Comparison of ENCODE assay signal across 1 cellular context in genomic region chr5:734145-734544, GRCh38. TPM values are rescaled to one million over a fixed set of nuclear protein-coding genes. Genes with fewer than 3 reads are reported as not detected.
"Had no signal": no experiment of that assay in that cellular context is flagged by ENCODE, and none has a peak within 500 bp of the region (broad histone marks: within the 10 kb centered on the region; RNA-seq: fewer than 3 reads in every experiment).

No MANE protein-coding gene starts in this region.

RNA-seq across cellular contexts. Expression of gene TPPP, which starts 41.0 kb away (rescaled TPM):
- polyA plus RNA-seq: IgD-negative memory B cell had no signal

RNA-seq across cellular contexts. Expression of gene ZDHHC11B, which starts 50.4 kb away (rescaled TPM):
- polyA plus RNA-seq: IgD-negative memory B cell had no signal
